ENCODE assay signal across 23 cellular contexts in the genomic region with DNA sequence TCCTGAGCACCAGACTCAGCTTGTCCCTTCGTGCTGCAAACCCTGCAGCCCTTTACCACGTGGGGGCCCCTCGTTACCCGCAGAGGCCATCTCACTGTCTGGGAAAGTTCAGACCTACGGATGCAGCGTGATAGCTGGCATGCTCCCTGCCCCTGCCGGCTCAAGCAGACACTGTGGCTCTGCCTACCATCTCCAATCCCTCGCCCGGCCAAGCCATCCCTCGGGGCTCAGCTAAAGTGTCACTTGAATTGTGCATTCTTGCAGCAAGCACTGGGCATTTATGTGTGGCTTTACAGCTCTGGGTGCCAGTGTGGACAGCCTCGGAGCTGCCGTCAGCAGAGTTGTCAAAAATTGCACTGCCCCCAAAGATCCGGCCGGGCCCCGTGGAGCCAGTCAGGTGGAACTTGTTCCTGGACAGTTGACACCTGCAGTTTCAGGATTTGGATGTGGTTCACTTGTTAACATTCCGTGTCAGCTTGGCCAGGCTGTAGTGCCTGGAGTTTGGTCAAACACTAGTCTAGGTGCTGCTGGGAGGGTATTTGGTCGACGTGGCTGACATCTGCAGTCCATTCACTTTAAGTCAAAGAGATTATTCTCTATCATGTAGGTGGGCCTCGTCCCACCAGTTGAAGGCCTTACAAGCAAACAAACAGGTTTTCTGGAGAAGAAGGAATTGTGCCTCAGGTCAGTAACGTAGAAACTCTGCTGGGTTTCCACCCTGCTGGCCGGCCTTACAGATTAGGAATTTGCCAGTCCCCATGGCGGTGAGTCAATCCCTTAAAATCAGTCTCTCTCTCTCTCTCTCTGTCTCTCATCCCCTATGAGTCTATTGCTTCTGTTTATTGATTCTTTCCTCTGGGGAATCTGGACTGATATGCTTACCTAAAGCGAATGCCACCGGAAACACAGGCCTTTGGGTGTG.
DNase-seq lines count a peak whose midpoint lies in the region; ATAC-seq and TF ChIP-seq lines count a peak whose summit lies in the region.
"Had no signal": no experiment of that assay in that cellular context is flagged by ENCODE, and none has a peak within 500 bp of the region (broad histone marks: within the 10 kb centered on the region; RNA-seq: fewer than 3 reads in every experiment).

No MANE protein-coding gene starts in this region.

- H3K79me2 ChIP-seq in PC-3 (ENCODE audit: low read length) = no peaks in the 10 kb centered on the region

- no peaks in the 10 kb centered on the region for H3K9me3 Mint-ChIP-seq in endothelial cell (ENCODE audit: unreplicated experiment)
- H3K9me3 Mint-ChIP-seq: activated T-cell treated with anti-CD3 and anti-CD28 coated beads, Interleukin-2, amount 50 U/mL, for 4 hours; stimulated activated memory B cell treated with anti-CD40 and anti-IgM and Interleukin-4, amounts not matched to agents 10 μg/mL and 1 μg/mL and 100 μg/mL, for 72 hours; T-cell had no signal

- H3K36me3 Mint-ChIP-seq in endothelial cell (ENCODE audit: low read depth, unreplicated experiment) = no peaks in the 10 kb centered on the region
- H3K36me3 Mint-ChIP-seq: brain; stimulated activated memory B cell treated with anti-CD40 and anti-IgM and Interleukin-4, amounts not matched to agents 10 μg/mL and 1 μg/mL and 100 μg/mL, for 72 hours; T-cell had no signal

- no peaks in the 10 kb centered on the region for H3K9me3 ChIP-seq in PC-3 (ENCODE audit: low read length)
- H3K9me3 ChIP-seq: Peyer's patch, SJSA1, suprapubic skin had no signal

- H3K4me2 ChIP-seq in PC-3 (ENCODE audit: low read length) = no peak overlapping the region

- no peaks in the 10 kb centered on the region for H3K27me3 ChIP-seq in PC-3 (ENCODE audit: low read length)
- H3K27me3 ChIP-seq: Peyer's patch, SJSA1 had no signal

- H4K20me1 ChIP-seq in PC-3 (ENCODE audit: low read length) = no peaks in the 10 kb centered on the region

- H3K9me2 ChIP-seq in PC-3 (replicated peaks; ENCODE audit: low read length) = no peaks in the 10 kb centered on the region

- no peaks in the 10 kb centered on the region for H3K36me3 ChIP-seq in PC-3 (ENCODE audit: low read depth, low read length)
- H3K36me3 ChIP-seq: Peyer's patch, SJSA1, suprapubic skin had no signal

- no peak overlapping the region for H3K27ac ChIP-seq in PC-3 (ENCODE audit: low read length)
- H3K27ac ChIP-seq: C4-2B, coronary artery, Peyer's patch, SJSA1, suprapubic skin had no signal

- no TSS peak for BruUV-seq in PC-3 (replicated peaks; lab: Mats Ljungman, UMichigan)

- intact Hi-C loops in PC-3 (cut with micrococcal nuclease) = no loop called here
- intact Hi-C loops in posterior vena cava (cut with DNase I) = no loop called here

- DNase-seq in ELF-1 (ENCODE audit: low read depth, low spot score) (peak; percentile 75), PC-3 (peak; percentile 25), epithelial cell of esophagus (ENCODE audit: low read depth) (peak; percentile 24), posterior vena cava (ENCODE audit: low spot score) (peak; percentile 58), NCI-H2196 (lab: John Stamatoyannopoulos, UW; ENCODE audit: unreplicated experiment) (no peak), ureter (ENCODE audit: low spot score) (no peak), kidney glomerular epithelial cell (lab: John Stamatoyannopoulos, UW) (no peak), endothelial cell (ENCODE audit: low spot score) (no peak)
- DNase-seq: activated CD4-positive, alpha-beta T cell treated with anti-CD3 and anti-CD28 coated beads for 48 hours; activated T-cell treated with anti-CD3 and anti-CD28 coated beads, Interleukin-2, amount 50 U/mL, for 4 hours; NCI-H1694 treated with DMSO at 0.1 percent for 48 hours; NCI-H2171; NCI-H524; nucleus accumbens; stimulated activated CD4-positive, alpha-beta T cell treated with anti-CD3 and anti-CD28 coated beads, Interleukin-4, amount 100 ng/mL, for 1 hour; T-cell had no signal

- H2AFZ ChIP-seq in PC-3 (ENCODE audit: low read length) = no peak overlapping the region

- no peaks in the 10 kb centered on the region for H3F3A ChIP-seq in PC-3 (ENCODE audit: low read length, unreplicated experiment)

- no peak overlapping the region for H3K4me3 Mint-ChIP-seq in endothelial cell (ENCODE audit: unreplicated experiment)
- H3K4me3 Mint-ChIP-seq: activated T-cell treated with anti-CD3 and anti-CD28 coated beads, Interleukin-2, amount 50 U/mL, for 4 hours; brain; stimulated activated memory B cell treated with anti-CD40 and anti-IgM and Interleukin-4, amounts not matched to agents 10 μg/mL and 1 μg/mL and 100 μg/mL, for 72 hours; T-cell had no signal

- H3K4me1 Mint-ChIP-seq in endothelial cell (ENCODE audit: unreplicated experiment) = peaks cover 20% of the 10 kb centered on the region
- H3K4me1 Mint-ChIP-seq: stimulated activated memory B cell treated with anti-CD40 and anti-IgM and Interleukin-4, amounts not matched to agents 10 μg/mL and 1 μg/mL and 100 μg/mL, for 72 hours had no signal

- peaks cover 5% of the 10 kb centered on the region; the same call in 1 of the 2 replicates for H3K4me1 ChIP-seq in PC-3 (ENCODE audit: insufficient read depth, low read length)
- H3K4me1 ChIP-seq: suprapubic skin had no signal

- peaks cover 4% of the 10 kb centered on the region for H3K27me3 Mint-ChIP-seq in endothelial cell (ENCODE audit: unreplicated experiment)

- CTCF ChIA-PET in PC-3 (lab: Charles Lee) = no interaction called here

- TF ChIP-seq CTCF in PC-3 (conservative IDR thresholded peaks at IDR 0.05; ENCODE audit: low read depth, low read length) = no peak
- TF ChIP-seq CTCF in epithelial cell of esophagus (IDR thresholded peaks at IDR 0.05; ENCODE audit: insufficient read depth, low read depth, low read length, missing control alignments) = no peak
- TF ChIP-seq CTCF in endothelial cell (IDR thresholded peaks at IDR 0.05; ENCODE audit: unreplicated experiment) = no peak

- ATAC-seq in PC-3 = no peak
- ATAC-seq: activated T-cell treated with anti-CD3 and anti-CD28 coated beads, Interleukin-2, amount 50 U/mL, for 4 hours; stimulated activated memory B cell treated with anti-CD40 and anti-IgM and Interleukin-4, amounts not matched to agents 10 μg/mL and 1 μg/mL and 100 μg/mL, for 72 hours; T-cell had no signal

- POLR2A ChIA-PET in PC-3 (lab: Charles Lee; ENCODE audit: unreplicated experiment) = no interaction called here

- no peak overlapping the region for H3K27ac Mint-ChIP-seq in endothelial cell (ENCODE audit: unreplicated experiment)
- H3K27ac Mint-ChIP-seq: stimulated activated memory B cell treated with anti-CD40 and anti-IgM and Interleukin-4, amounts not matched to agents 10 μg/mL and 1 μg/mL and 100 μg/mL, for 72 hours; T-cell had no signal

- no peak overlapping the region for H3K9ac ChIP-seq in PC-3 (ENCODE audit: low read length)

- H3K4me3 ChIP-seq in PC-3 (ENCODE audit: low read length) (no peak overlapping the region), epithelial cell of esophagus (ENCODE audit: low read length) (no peak overlapping the region)
- H3K4me3 ChIP-seq: coronary artery, Peyer's patch, SJSA1, suprapubic skin had no signal

Comparison
In these comparisons a context has a peak if more than half of its experiments do, and no peak if none do; other contexts are left out.
1. DNase-seq: peak in ELF-1 (single experiment), PC-3 (single experiment), epithelial cell of esophagus (single experiment) and posterior vena cava (single experiment); none in NCI-H2196 (single experiment), ureter (single experiment), kidney glomerular epithelial cell (single experiment) and endothelial cell (single experiment).